1 cellular context compared by ENCODE assay signal in genomic region chr5:104061707-104062106, GRCh38.
TF ChIP-seq lines count a peak whose summit lies in the region.

No MANE protein-coding gene starts in this region.

TF ChIP-seq in GM23338, 12 proteins besides CTCF, POLR2A, EP300 and RAD21 (continued from another document):
- TF ChIP-seq, protein P1, sequence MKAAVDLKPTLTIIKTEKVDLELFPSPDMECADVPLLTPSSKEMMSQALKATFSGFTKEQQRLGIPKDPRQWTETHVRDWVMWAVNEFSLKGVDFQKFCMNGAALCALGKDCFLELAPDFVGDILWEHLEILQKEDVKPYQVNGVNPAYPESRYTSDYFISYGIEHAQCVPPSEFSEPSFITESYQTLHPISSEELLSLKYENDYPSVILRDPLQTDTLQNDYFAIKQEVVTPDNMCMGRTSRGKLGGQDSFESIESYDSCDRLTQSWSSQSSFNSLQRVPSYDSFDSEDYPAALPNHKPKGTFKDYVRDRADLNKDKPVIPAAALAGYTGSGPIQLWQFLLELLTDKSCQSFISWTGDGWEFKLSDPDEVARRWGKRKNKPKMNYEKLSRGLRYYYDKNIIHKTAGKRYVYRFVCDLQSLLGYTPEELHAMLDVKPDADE (IDR thresholded peaks at IDR 0.05): no peak
- TF ChIP-seq CREB1 (CRISPR knock-in tag; IDR thresholded peaks at IDR 0.05; ENCODE audit: low read depth) (no peak), ZNF114 (CRISPR knock-in tag; IDR thresholded peaks at IDR 0.05) (no peak), NANOG (IDR thresholded peaks at IDR 0.05; ENCODE audit: borderline replicate concordance) (no peak), REST (IDR thresholded peaks at IDR 0.05; ENCODE audit: unreplicated experiment) (no peak), EZH2 (IDR thresholded peaks at IDR 0.05; ENCODE audit: low read depth, unreplicated experiment) (no peak), ZNF331 (CRISPR knock-in tag; IDR thresholded peaks at IDR 0.05; ENCODE audit: low read depth) (no peak), JUNB (IDR thresholded peaks at IDR 0.05; ENCODE audit: unreplicated experiment) (no peak), POLR2AphosphoS5 (IDR thresholded peaks at IDR 0.05; ENCODE audit: low read depth) (no peak), STAT1 (IDR thresholded peaks at IDR 0.05; ENCODE audit: unreplicated experiment) (no peak), EZH2phosphoT487 (IDR thresholded peaks at IDR 0.05; ENCODE audit: unreplicated experiment) (no peak)
TF ChIP-seq in GM23338: peak in this region for 0.
